2 cellular contexts compared by ENCODE assay signal in genomic region chr5:139460457-139460856, GRCh38.
TF ChIP-seq lines count a peak whose summit lies in the region.

No MANE protein-coding gene starts in this region.

TF ChIP-seq in SK-N-SH, 30 proteins besides CTCF, POLR2A, EP300 and RAD21:
- TF ChIP-seq, protein P1, sequence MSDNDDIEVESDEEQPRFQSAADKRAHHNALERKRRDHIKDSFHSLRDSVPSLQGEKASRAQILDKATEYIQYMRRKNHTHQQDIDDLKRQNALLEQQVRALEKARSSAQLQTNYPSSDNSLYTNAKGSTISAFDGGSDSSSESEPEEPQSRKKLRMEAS (IDR thresholded peaks at IDR 0.05; ENCODE audit: low read depth) = no peak

TF ChIP-seq in SK-N-SH treated with all-trans-retinoic acid at 6 μM for 48 hours, 23 proteins besides CTCF, POLR2A, EP300 and RAD21:
- no peak for TF ChIP-seq ZNF8 (CRISPR knock-in tag; IDR thresholded peaks at IDR 0.05)
- TF ChIP-seq, protein P2, sequence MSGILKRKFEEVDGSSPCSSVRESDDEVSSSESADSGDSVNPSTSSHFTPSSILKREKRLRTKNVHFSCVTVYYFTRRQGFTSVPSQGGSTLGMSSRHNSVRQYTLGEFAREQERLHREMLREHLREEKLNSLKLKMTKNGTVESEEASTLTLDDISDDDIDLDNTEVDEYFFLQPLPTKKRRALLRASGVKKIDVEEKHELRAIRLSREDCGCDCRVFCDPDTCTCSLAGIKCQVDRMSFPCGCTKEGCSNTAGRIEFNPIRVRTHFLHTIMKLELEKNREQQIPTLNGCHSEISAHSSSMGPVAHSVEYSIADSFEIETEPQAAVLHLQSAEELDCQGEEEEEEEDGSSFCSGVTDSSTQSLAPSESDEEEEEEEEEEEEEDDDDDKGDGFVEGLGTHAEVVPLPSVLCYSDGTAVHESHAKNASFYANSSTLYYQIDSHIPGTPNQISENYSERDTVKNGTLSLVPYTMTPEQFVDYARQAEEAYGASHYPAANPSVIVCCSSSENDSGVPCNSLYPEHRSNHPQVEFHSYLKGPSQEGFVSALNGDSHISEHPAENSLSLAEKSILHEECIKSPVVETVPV (CRISPR knock-in tag; IDR thresholded peaks at IDR 0.05) = no peak
- TF ChIP-seq CSDC2 (CRISPR knock-in tag; IDR thresholded peaks at IDR 0.05) = no peak
- TF ChIP-seq BACH2 (CRISPR knock-in tag; IDR thresholded peaks at IDR 0.05; ENCODE audit: borderline replicate concordance) = no peak
- TF ChIP-seq, protein P3, sequence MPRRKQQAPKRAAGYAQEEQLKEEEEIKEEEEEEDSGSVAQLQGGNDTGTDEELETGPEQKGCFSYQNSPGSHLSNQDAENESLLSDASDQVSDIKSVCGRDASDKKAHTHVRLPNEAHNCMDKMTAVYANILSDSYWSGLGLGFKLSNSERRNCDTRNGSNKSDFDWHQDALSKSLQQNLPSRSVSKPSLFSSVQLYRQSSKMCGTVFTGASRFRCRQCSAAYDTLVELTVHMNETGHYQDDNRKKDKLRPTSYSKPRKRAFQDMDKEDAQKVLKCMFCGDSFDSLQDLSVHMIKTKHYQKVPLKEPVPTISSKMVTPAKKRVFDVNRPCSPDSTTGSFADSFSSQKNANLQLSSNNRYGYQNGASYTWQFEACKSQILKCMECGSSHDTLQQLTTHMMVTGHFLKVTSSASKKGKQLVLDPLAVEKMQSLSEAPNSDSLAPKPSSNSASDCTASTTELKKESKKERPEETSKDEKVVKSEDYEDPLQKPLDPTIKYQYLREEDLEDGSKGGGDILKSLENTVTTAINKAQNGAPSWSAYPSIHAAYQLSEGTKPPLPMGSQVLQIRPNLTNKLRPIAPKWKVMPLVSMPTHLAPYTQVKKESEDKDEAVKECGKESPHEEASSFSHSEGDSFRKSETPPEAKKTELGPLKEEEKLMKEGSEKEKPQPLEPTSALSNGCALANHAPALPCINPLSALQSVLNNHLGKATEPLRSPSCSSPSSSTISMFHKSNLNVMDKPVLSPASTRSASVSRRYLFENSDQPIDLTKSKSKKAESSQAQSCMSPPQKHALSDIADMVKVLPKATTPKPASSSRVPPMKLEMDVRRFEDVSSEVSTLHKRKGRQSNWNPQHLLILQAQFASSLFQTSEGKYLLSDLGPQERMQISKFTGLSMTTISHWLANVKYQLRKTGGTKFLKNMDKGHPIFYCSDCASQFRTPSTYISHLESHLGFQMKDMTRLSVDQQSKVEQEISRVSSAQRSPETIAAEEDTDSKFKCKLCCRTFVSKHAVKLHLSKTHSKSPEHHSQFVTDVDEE (CRISPR knock-in tag; IDR thresholded peaks at IDR 0.05) = no peak
